12 cellular contexts compared by ENCODE assay signal in the genomic region with DNA sequence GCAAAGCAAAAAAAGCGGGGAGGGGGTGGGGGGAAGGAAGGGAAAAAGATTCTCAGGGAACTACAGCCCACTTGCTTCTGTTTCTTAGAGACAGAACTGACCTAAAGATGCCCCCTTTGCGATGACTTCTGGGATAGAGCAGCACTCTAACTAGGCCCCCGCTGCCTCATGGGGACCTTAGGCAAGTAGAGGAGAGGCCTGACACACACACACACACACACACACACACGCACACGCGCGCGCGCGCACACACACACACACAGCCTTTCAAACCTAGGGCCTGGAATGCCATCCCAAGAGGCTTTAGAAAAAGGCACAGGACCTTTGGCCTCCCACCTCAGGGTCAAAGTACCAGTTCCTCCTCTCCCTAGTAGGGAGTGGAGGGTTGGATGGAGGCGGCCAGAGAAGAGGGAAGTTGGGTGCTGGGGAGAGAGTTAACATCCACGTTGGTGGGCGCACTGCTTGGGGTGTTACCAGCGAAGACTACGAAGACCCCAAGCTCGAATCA. TPM values are rescaled to one million over a fixed set of nuclear protein-coding genes. Genes with fewer than 3 reads are reported as not detected.
DNase-seq lines count a peak whose midpoint lies in the region; ATAC-seq and TF ChIP-seq lines count a peak whose summit lies in the region.
"Had no signal": no experiment of that assay in that cellular context is flagged by ENCODE, and none has a peak within 500 bp of the region (broad histone marks: within the 10 kb centered on the region; RNA-seq: fewer than 3 reads in every experiment).

No MANE protein-coding gene starts in this region.

- CTCF ChIA-PET in A673 (lab: Charles Lee) = no interaction called here

- BruUV-seq in A673 (replicated peaks; lab: Mats Ljungman, UMichigan) = no TSS peak

- WGBS in ovary, 3 donors = 16 to 27% (median 21%) methylated on average over 16 of the region's 16 CpGs

- H3K4me3 ChIP-seq in A673 (ENCODE audit: low read depth, low read length, poor library complexity, severe bottlenecking) (no peak overlapping the region), WI38 (ENCODE audit: low read depth, low read length) (peak overlapping the region; percentile 98), left ventricle myocardium inferior (no peak overlapping the region), ovary (no peak overlapping the region)
- H3K4me3 ChIP-seq in effector memory CD4-positive, alpha-beta T cell (ENCODE audit: insufficient read depth, low read depth, low read length, poor library complexity, severe bottlenecking) = no peak overlapping the region
- H3K4me3 ChIP-seq: SJCRH30 had no signal

- TF ChIP-seq CTCF in A673 (conservative IDR thresholded peaks at IDR 0.05; ENCODE audit: low read depth, low read length) (no peak), WI38 (IDR thresholded peaks at IDR 0.05; ENCODE audit: low read depth, low read length) (no peak), left ventricle myocardium inferior (IDR thresholded peaks at IDR 0.05; ENCODE audit: borderline replicate concordance) (no peak), ovary (IDR thresholded peaks at IDR 0.05) (no peak)

- no peak overlapping the region for H3K27ac ChIP-seq in A673 (ENCODE audit: low read depth, low read length, poor library complexity, severe bottlenecking)
- H3K27ac ChIP-seq in left ventricle myocardium inferior (replicated peaks) = peak overlapping the region; percentile 91
- H3K27ac ChIP-seq in ovary = peak overlapping the region; percentile 61 to 93
- H3K27ac ChIP-seq in effector memory CD4-positive, alpha-beta T cell (ENCODE audit: insufficient read depth, low read length, poor library complexity, severe bottlenecking) = no peak overlapping the region
- H3K27ac ChIP-seq: C4-2B had no signal

- H3K27me3 ChIP-seq in A673 (replicated peaks; ENCODE audit: insufficient read depth, low read depth, low read length, poor library complexity) (no peaks in the 10 kb centered on the region), left ventricle myocardium inferior (ENCODE audit: low read depth) (peaks cover 29% of the 10 kb centered on the region), ovary (no peaks in the 10 kb centered on the region)
- peaks cover 7% of the 10 kb centered on the region for H3K27me3 ChIP-seq in effector memory CD4-positive, alpha-beta T cell (replicated peaks; ENCODE audit: control insufficient read depth, insufficient read depth, low read length, poor library complexity, severe bottlenecking)
- H3K27me3 ChIP-seq: SJCRH30 had no signal

- H3K36me3 ChIP-seq in A673 (ENCODE audit: insufficient read depth, low read length, poor library complexity, severe bottlenecking) (peaks cover 5% of the 10 kb centered on the region), left ventricle myocardium inferior (no peaks in the 10 kb centered on the region), ovary (no peaks in the 10 kb centered on the region)
- H3K36me3 ChIP-seq in effector memory CD4-positive, alpha-beta T cell (ENCODE audit: control insufficient read depth, insufficient read depth, low read length) = no peaks in the 10 kb centered on the region
- H3K36me3 ChIP-seq: SJCRH30 had no signal

- no peak for TF ChIP-seq EP300 in ovary (IDR thresholded peaks at IDR 0.05)

- no peak for TF ChIP-seq POLR2A in ovary (IDR thresholded peaks at IDR 0.05)

- intact Hi-C loops in A673 (cut with micrococcal nuclease; ENCODE audit: unreplicated experiment) (loop anchor here (10.0 kb wide), 2 partner anchors 489 to 679 kb away; partner anchors contain the start of gene GNGT1), left ventricle myocardium inferior (cut with micrococcal nuclease) (no loop called here), ovary (cut with DNase I) (loop anchor here in 1 of 4 donors (5.0 kb wide), 1 partner anchor 96 kb away; no protein-coding TSS in a partner anchor)

- H3K4me1 ChIP-seq in A673 (ENCODE audit: insufficient read depth, low read length, poor library complexity, severe bottlenecking) (peaks cover 15% of the 10 kb centered on the region), left ventricle myocardium inferior (peaks cover 31% of the 10 kb centered on the region), ovary (ENCODE audit: insufficient read depth) (peaks cover 3% of the 10 kb centered on the region)
- H3K4me1 ChIP-seq in effector memory CD4-positive, alpha-beta T cell (ENCODE audit: control insufficient read depth, insufficient read depth, low read length, poor library complexity, severe bottlenecking) = peaks cover 6% of the 10 kb centered on the region

- peak; percentile 6 for DNase-seq in A673 (ENCODE audit: low spot score)
- DNase-seq in left ventricle myocardium inferior = peak; percentile 18
- peak; percentile 55 to 78 (median 67) for DNase-seq in ovary
- DNase-seq in effector memory CD4-positive, alpha-beta T cell = no peak
- DNase-seq in foreskin melanocyte = no peak
- DNase-seq: NCI-H2107; SJCRH30; stimulated activated naive CD4-positive, alpha-beta T cell treated with Interleukin-2 at 50 U/mL for 16 hours had no signal

- no peak for ATAC-seq in HG03571 (IDR thresholded peaks at IDR 0.05; ENCODE audit: unreplicated experiment)
- no peak for ATAC-seq in GM18858 (IDR thresholded peaks at IDR 0.05; ENCODE audit: unreplicated experiment)

- POLR2A ChIA-PET in A673 (lab: Charles Lee; ENCODE audit: low non-redundant PET) = no interaction called here

- H3K9me3 ChIP-seq in A673 (ENCODE audit: low read depth, low read length, poor library complexity, severe bottlenecking) (no peaks in the 10 kb centered on the region), left ventricle myocardium inferior (replicated peaks) (no peaks in the 10 kb centered on the region), ovary (no peaks in the 10 kb centered on the region)
- no peaks in the 10 kb centered on the region for H3K9me3 ChIP-seq in effector memory CD4-positive, alpha-beta T cell (ENCODE audit: control insufficient read depth, low read length)

RNA-seq across cellular contexts. Expression of gene COL1A2, which starts 1.4 kb away (rescaled TPM):
- total RNA-seq in A673 (2021) (144 and 251 TPM in 2 replicates), left ventricle myocardium inferior (96.6 TPM), ovary (100 to 1,000 TPM; 133 to 659 (median 497) TPM)
- polyA plus RNA-seq in ovary = 1,000 to 10,000 TPM in 1 of 2 donors, 100 to 1,000 TPM in 1; 457 to 2,370 TPM

Comparison
In these comparisons a context has a peak if more than half of its experiments do, and no peak if none do; other contexts are left out.
1. DNase-seq: peak in A673 (single experiment), left ventricle myocardium inferior (single experiment) and ovary (5 of 5); none in effector memory CD4-positive, alpha-beta T cell (0 of 3) and foreskin melanocyte (single experiment).
2. H3K27ac ChIP-seq: peak in left ventricle myocardium inferior (single experiment) and ovary (2 of 2); none in A673 (single experiment) and effector memory CD4-positive, alpha-beta T cell (single experiment).